9 cellular contexts compared by ENCODE assay signal in genomic region chr2:101736233-101736632, GRCh38. TPM values are rescaled to one million over a fixed set of nuclear protein-coding genes. Genes with fewer than 3 reads are reported as not detected.
DNase-seq lines count a peak whose midpoint lies in the region; ATAC-seq lines count a peak whose summit lies in the region.
"Had no signal": no experiment of that assay in that cellular context is flagged by ENCODE, and none has a peak within 500 bp of the region (broad histone marks: within the 10 kb centered on the region; RNA-seq: fewer than 3 reads in every experiment).

No MANE protein-coding gene starts in this region.

- H3K9me3 Mint-ChIP-seq in activated naive CD4-positive, alpha-beta T cell treated with anti-CD3 and anti-CD28 coated beads for 36 hours: no peaks in the 10 kb centered on the region

- peak overlapping the region; percentile 85 for H3K27ac ChIP-seq in temporal lobe (ENCODE audit: low read depth, low read length)

- intact Hi-C loops in activated naive CD4-positive, alpha-beta T cell treated with anti-CD3 and anti-CD28 coated beads for 36 hours (cut with micrococcal nuclease): loop anchor here (1.0 to 10.0 kb wide), 6 partner anchors 30 to 699 kb away; no protein-coding TSS in a partner anchor

- ATAC-seq in HG03432 (IDR thresholded peaks at IDR 0.05; ENCODE audit: unreplicated experiment) (no peak), HG02938 (IDR thresholded peaks at IDR 0.05; ENCODE audit: unreplicated experiment) (no peak)

- no peak for DNase-seq in activated naive CD4-positive, alpha-beta T cell treated with anti-CD3 and anti-CD28 coated beads for 36 hours
- no peak for DNase-seq in activated naive CD4-positive, alpha-beta T cell treated with anti-CD3 and anti-CD28 coated beads, Interleukin-2, amount 50 U/mL, for 16 hours
- DNase-seq in middle frontal gyrus (ENCODE audit: extremely low spot score, low spot score) (peak; percentile 64), cerebellum (ENCODE audit: low spot score) (no peak)
- DNase-seq: NCI-H510A had no signal

- peaks cover 39% of the 10 kb centered on the region for H3K4me1 ChIP-seq in endocrine pancreas (ENCODE audit: control insufficient read depth, insufficient read depth, low read length)

- CTCF ChIA-PET in activated naive CD4-positive, alpha-beta T cell treated with anti-CD3 and anti-CD28 coated beads for 36 hours (lab: Charles Lee): interaction anchor here (0.8 to 1.6 kb wide), 5 partner anchors 9 to 39 kb away, joined by 3 to 10 read pairs (median 3); no protein-coding TSS in a partner anchor

- no peak overlapping the region for H3K4me3 Mint-ChIP-seq in activated naive CD4-positive, alpha-beta T cell treated with anti-CD3 and anti-CD28 coated beads for 36 hours

- H3K27me3 ChIP-seq in endocrine pancreas (ENCODE audit: control insufficient read depth, insufficient read depth, low read length): no peaks in the 10 kb centered on the region

- no peaks in the 10 kb centered on the region for H3K27me3 Mint-ChIP-seq in activated naive CD4-positive, alpha-beta T cell treated with anti-CD3 and anti-CD28 coated beads for 36 hours (ENCODE audit: low read depth)

- peak overlapping the region; percentile 6 for H3K4me3 ChIP-seq in endocrine pancreas (ENCODE audit: control insufficient read depth, insufficient read depth, low read length)

- H3K27ac Mint-ChIP-seq in activated naive CD4-positive, alpha-beta T cell treated with anti-CD3 and anti-CD28 coated beads for 36 hours: peak overlapping the region; percentile 89

- H3K9ac ChIP-seq in endocrine pancreas (ENCODE audit: control insufficient read depth, insufficient read depth, low read length): peak overlapping the region; percentile 33

- H3K36me3 ChIP-seq in endocrine pancreas (ENCODE audit: control insufficient read depth, insufficient read depth, low read length): no peaks in the 10 kb centered on the region

- peaks cover 20% of the 10 kb centered on the region for H3K36me3 Mint-ChIP-seq in activated naive CD4-positive, alpha-beta T cell treated with anti-CD3 and anti-CD28 coated beads for 36 hours (ENCODE audit: low read depth)

- peaks cover 91% of the 10 kb centered on the region for H3K4me1 Mint-ChIP-seq in activated naive CD4-positive, alpha-beta T cell treated with anti-CD3 and anti-CD28 coated beads for 36 hours (ENCODE audit: low read depth)

- H3K9me3 ChIP-seq in endocrine pancreas (ENCODE audit: control insufficient read depth, low read length): no peaks in the 10 kb centered on the region

RNA-seq across cellular contexts. Expression of gene MAP4K4, which starts 38.7 kb away (rescaled TPM):
- total RNA-seq in activated naive CD4-positive, alpha-beta T cell treated with anti-CD3 and anti-CD28 coated beads for 36 hours: 100 to 1,000 TPM; 126 to 131 TPM
- 169 TPM for total RNA-seq in temporal lobe
- total RNA-seq in cerebellum: 190 TPM
